In genomic region chr5:176194238-176195083, GRCh38 we compare ENCODE assay signal across 8 cellular contexts. TPM values are rescaled to one million over a fixed set of nuclear protein-coding genes. Genes with fewer than 3 reads are reported as not detected.
DNase-seq lines count a peak whose midpoint lies in the region; ATAC-seq, FAIRE-seq and TF ChIP-seq lines count a peak whose summit lies in the region.
"Not testable (repeated sequence)": the region's sequence is repeated elsewhere in the genome, so short reads cannot be mapped to it uniquely, and the experiment has no call there.

No MANE protein-coding gene starts in this region.

- TF ChIP-seq CTCF in AG04450 (IDR thresholded peaks at IDR 0.05; ENCODE audit: low read depth, low read length); Peyer's patch (IDR thresholded peaks at IDR 0.05); choroid plexus epithelial cell (conservative IDR thresholded peaks at IDR 0.05; ENCODE audit: low read depth, low read length); heart right ventricle (IDR thresholded peaks at IDR 0.05); spleen (IDR thresholded peaks at IDR 0.05 in 8 of 11, conservative IDR thresholded peaks at IDR 0.05 in 3 of 11): not testable (repeated sequence)

- H3K4me1 ChIP-seq in Peyer's patch (peaks cover 0 to 12% (median 0%) of the 10 kb centered on the region in 4 donors), spleen (peaks cover 0 to 22% (median 7%) of the 10 kb centered on the region in 6 donors)
- not testable (repeated sequence) for H3K4me1 ChIP-seq in heart right ventricle; mesodermal cell (ENCODE audit: control insufficient read depth, insufficient read depth, low read length, poor library complexity, severe bottlenecking)

- peak overlapping the region; percentile 46 for H3K4me3 Mint-ChIP-seq in activated naive CD4-positive, alpha-beta T cell treated with anti-CD3 and anti-CD28 coated beads for 36 hours

- not testable (repeated sequence) for H3K36me3 Mint-ChIP-seq in activated naive CD4-positive, alpha-beta T cell treated with anti-CD3 and anti-CD28 coated beads for 36 hours (ENCODE audit: low read depth)

- ATAC-seq in heart right ventricle = peak in 4 of 8 donors; percentile 18 to 41 (median 26)

- H3K36me3 ChIP-seq in Peyer's patch; heart right ventricle; mesodermal cell (ENCODE audit: control insufficient read depth, insufficient read depth, low read length); spleen: not testable (repeated sequence)

- intact Hi-C loops in activated naive CD4-positive, alpha-beta T cell treated with anti-CD3 and anti-CD28 coated beads for 36 hours (cut with micrococcal nuclease); heart right ventricle (cut with DNase I); spleen (cut with DNase I; ENCODE audit: low total_unique reads): not testable (repeated sequence)

- H3K27ac ChIP-seq in AG04450 (ENCODE audit: low read depth, low read length); Peyer's patch; heart right ventricle; mesodermal cell (ENCODE audit: low read depth, low read length, severe bottlenecking); spleen: not testable (repeated sequence)

- not testable (repeated sequence) for H3K9me3 ChIP-seq in AG04450 (ENCODE audit: control insufficient read depth, insufficient read depth, low read length); Peyer's patch; heart right ventricle; mesodermal cell (ENCODE audit: control insufficient read depth, low read length); spleen

- peak; percentile 92 for FAIRE-seq in GM12891 (lab: Jason Lieb, UNC)

- not testable (repeated sequence) for DNase-seq in AG04450 (ENCODE audit: low read depth, low spot score); GM12891 (ENCODE audit: insufficient read length, low spot score); Peyer's patch; activated naive CD4-positive, alpha-beta T cell treated with anti-CD3 and anti-CD28 coated beads for 36 hours; choroid plexus epithelial cell (ENCODE audit: low read depth); heart right ventricle; spleen

- not testable (repeated sequence) for TF ChIP-seq POLR2A in GM12891 (IDR thresholded peaks at IDR 0.05; ENCODE audit: low read depth, low read length); Peyer's patch (IDR thresholded peaks at IDR 0.05); spleen (IDR thresholded peaks at IDR 0.05)

- CTCF ChIA-PET in AG04450 (lab: Charles Lee); activated naive CD4-positive, alpha-beta T cell treated with anti-CD3 and anti-CD28 coated beads for 36 hours (lab: Charles Lee): not testable (repeated sequence)

- not testable (repeated sequence) for H3K27ac Mint-ChIP-seq in activated naive CD4-positive, alpha-beta T cell treated with anti-CD3 and anti-CD28 coated beads for 36 hours

- POLR2A ChIA-PET in AG04450 (lab: Yijun Ruan, JAX) = not testable (repeated sequence)

- H3K9me3 Mint-ChIP-seq in activated naive CD4-positive, alpha-beta T cell treated with anti-CD3 and anti-CD28 coated beads for 36 hours = not testable (repeated sequence)

- not testable (repeated sequence) for H3K27me3 ChIP-seq in AG04450 (ENCODE audit: control insufficient read depth, insufficient read depth, low read length); Peyer's patch
- peaks cover 0 to 45% (median 26%) of the 10 kb centered on the region in 7 donors for H3K27me3 ChIP-seq in heart right ventricle
- H3K27me3 ChIP-seq in spleen (replicated peaks in 1 of 7) = peaks cover 0 to 54% (median 0%) of the 10 kb centered on the region in 7 donors

- H3K4me3 ChIP-seq in AG04450 (ENCODE audit: low read depth, low read length) (peak overlapping the region; percentile 17; the same call in 1 of the 2 replicates), Peyer's patch (peak overlapping the region in 3 of 4 donors; percentile 12 to 39 (median 26)), choroid plexus epithelial cell (ENCODE audit: low read depth, low read length) (peak overlapping the region; percentile 31), heart right ventricle (peak overlapping the region in 6 of 10 donors; percentile 10 to 35 (median 28)), mesodermal cell (ENCODE audit: extremely low read depth, insufficient read depth, low read length, poor library complexity, severe bottlenecking) (peak overlapping the region; percentile 18), spleen (peak overlapping the region in 6 of 8 donors; percentile 24 to 60 (median 32))

- not testable (repeated sequence) for H3K27me3 Mint-ChIP-seq in activated naive CD4-positive, alpha-beta T cell treated with anti-CD3 and anti-CD28 coated beads for 36 hours (ENCODE audit: low read depth)

- H3K4me1 Mint-ChIP-seq in activated naive CD4-positive, alpha-beta T cell treated with anti-CD3 and anti-CD28 coated beads for 36 hours (ENCODE audit: low read depth) = peaks cover 13% of the 10 kb centered on the region

- 2 to 4% methylated on average over 30 to 52 of the region's 67 CpGs for WGBS in heart right ventricle, 2 donors
- WGBS in mesodermal cell (ENCODE audit: insufficient coverage in 2 of 2), 2 experiments = 9 to 15% methylated on average over 7 to 19 of the region's 67 CpGs
- 4 to 16% (median 7%) methylated on average over 6 to 54 of the region's 67 CpGs for WGBS in spleen, 5 donors

RNA-seq across cellular contexts. Expression of gene SIMC1, which starts 43.8 kb away (rescaled TPM):
- polyA plus RNA-seq in AG04450 (2011; rRNA removed) (7.7 and 9.5 TPM in 2 replicates), heart right ventricle (1 to 10 TPM; 1.9 to 3.7 TPM), spleen (1 to 10 TPM; 5.2 to 6.6 (median 5.3) TPM)
- 11.7 and 15.7 TPM in 2 replicates for polyA minus RNA-seq in AG04450 (2011; rRNA and poly(A)+ RNA removed)
- 4.2 TPM for polyA plus RNA-seq in GM12891 (2012; ENCODE audit: low read depth, missing spikeins)
- total RNA-seq in Peyer's patch (10 to 100 TPM; 28.0 to 84.2 (median 41.2) TPM), heart right ventricle (1 to 10 TPM; 3.6 to 7.7 (median 5.2) TPM), spleen (10 to 100 TPM; 19.4 to 33.8 (median 27.9) TPM)
- total RNA-seq in activated naive CD4-positive, alpha-beta T cell treated with anti-CD3 and anti-CD28 coated beads for 36 hours = 10 to 100 TPM; 28.4 to 30.3 TPM
- polyA plus RNA-seq in mesodermal cell (2013, experiment 1 of 2) = 18.4 TPM
- 21.3 TPM for polyA plus RNA-seq in mesodermal cell (2013, experiment 2 of 2)
